Comparison of ENCODE assay signal across 9 cellular contexts in the genomic region with DNA sequence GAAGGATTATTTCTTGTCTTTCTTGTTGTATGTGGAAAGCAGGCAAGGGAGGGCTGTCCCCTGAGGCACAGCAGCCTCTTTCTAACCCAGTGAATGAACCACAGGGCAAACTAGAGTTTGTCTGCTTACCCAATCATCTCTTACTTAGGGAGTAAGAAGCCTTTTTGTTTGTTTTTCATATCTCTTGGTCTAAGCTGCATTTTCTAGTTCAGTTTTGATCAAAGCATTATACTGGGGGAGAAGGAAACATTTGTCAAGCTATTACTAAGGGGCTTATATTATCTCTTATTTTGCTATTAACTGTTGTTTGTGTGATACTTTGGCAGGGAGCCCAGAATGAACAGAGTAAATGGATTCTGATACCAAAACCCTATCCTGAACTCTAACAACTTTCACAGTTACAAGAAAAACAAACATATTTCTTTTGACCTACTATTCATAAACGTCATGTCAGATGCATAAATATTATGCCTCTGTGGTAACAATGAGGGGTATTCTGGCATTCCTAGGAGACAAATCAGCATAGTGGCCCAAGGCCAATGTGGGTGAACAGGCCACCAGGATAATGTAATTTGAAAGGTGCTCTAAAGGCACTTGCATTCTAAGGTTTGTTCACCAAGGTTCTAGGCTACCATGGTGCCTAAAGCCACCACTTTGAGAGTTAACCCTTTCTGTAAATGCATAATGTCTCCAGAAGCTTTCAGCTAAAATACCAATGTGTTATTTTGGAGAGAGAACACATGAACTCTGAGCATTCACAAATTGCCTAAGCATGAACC.
DNase-seq lines count a peak whose midpoint lies in the region; ATAC-seq and TF ChIP-seq lines count a peak whose summit lies in the region.
"Had no signal": no experiment of that assay in that cellular context is flagged by ENCODE, and none has a peak within 500 bp of the region (broad histone marks: within the 10 kb centered on the region; RNA-seq: fewer than 3 reads in every experiment).

No MANE protein-coding gene starts in this region.

- H3K27ac ChIP-seq in A673 (ENCODE audit: low read depth, low read length, poor library complexity, severe bottlenecking) (peak overlapping the region; percentile 10), breast epithelium (peak overlapping the region; percentile 81 to 86)
- H3K27ac ChIP-seq: HL-60 had no signal

- H3K9me3 ChIP-seq in A673 (ENCODE audit: low read depth, low read length, poor library complexity, severe bottlenecking) = no peaks in the 10 kb centered on the region
- no peaks in the 10 kb centered on the region for H3K9me3 ChIP-seq in breast epithelium

- H3K27me3 ChIP-seq in A673 (replicated peaks; ENCODE audit: insufficient read depth, low read depth, low read length, poor library complexity) (no peaks in the 10 kb centered on the region), breast epithelium (no peaks in the 10 kb centered on the region)

- CTCF ChIA-PET in A673 (lab: Charles Lee) = no interaction called here

- H3K4me3 ChIP-seq in A673 (ENCODE audit: low read depth, low read length, poor library complexity, severe bottlenecking) (no peak overlapping the region), breast epithelium (no peak overlapping the region)

- intact Hi-C loops in A673 (cut with micrococcal nuclease; ENCODE audit: unreplicated experiment) (no loop called here), breast epithelium (cut with DNase I; ENCODE audit: low total_unique reads) (no loop called here)

- H3K36me3 ChIP-seq in A673 (ENCODE audit: insufficient read depth, low read length, poor library complexity, severe bottlenecking) (no peaks in the 10 kb centered on the region), breast epithelium (no peaks in the 10 kb centered on the region)

- H3K4me1 ChIP-seq in A673 (ENCODE audit: insufficient read depth, low read length, poor library complexity, severe bottlenecking) (peaks cover 18% of the 10 kb centered on the region), breast epithelium (peaks cover 0 to 8% of the 10 kb centered on the region in 2 donors)

- TF ChIP-seq POLR2A in breast epithelium (IDR thresholded peaks at IDR 0.05) = no peak

- no peak for ATAC-seq in HG02970 (IDR thresholded peaks at IDR 0.05; ENCODE audit: low FRiP score, unreplicated experiment)

- TF ChIP-seq CTCF in A673 (conservative IDR thresholded peaks at IDR 0.05; ENCODE audit: low read depth, low read length) = no peak
- TF ChIP-seq CTCF in breast epithelium (IDR thresholded peaks at IDR 0.05) = no peak

- BruUV-seq in A673 (replicated peaks; lab: Mats Ljungman, UMichigan) = no TSS peak

- DNase-seq in A673 (ENCODE audit: low spot score) = peak; percentile 60
- DNase-seq in M059J (ENCODE audit: low read depth) = peak; percentile 98
- DNase-seq in breast epithelium (ENCODE audit: low spot score in 2 of 2) = peak; percentile 41 to 56
- DNase-seq in medulla oblongata (ENCODE audit: extremely low spot score) = peak; percentile 13
- DNase-seq in stimulated activated naive CD4-positive, alpha-beta T cell (lab: John Stamatoyannopoulos, UW) = no peak
- DNase-seq in stimulated activated CD8-positive, alpha-beta memory T cell treated with anti-CD3 and anti-CD28 coated beads, Interleukin-4, amount 100 ng/mL, for 48 hours = no peak
- no peak for DNase-seq in stimulated activated CD4-positive, alpha-beta T cell treated with anti-CD3 and anti-CD28 coated beads, Interleukin-4, amount 100 ng/mL, for 24 hours

- POLR2A ChIA-PET in A673 (lab: Charles Lee; ENCODE audit: low non-redundant PET) = no interaction called here

Comparison
In these comparisons a context has a peak if more than half of its experiments do, and no peak if none do; other contexts are left out.
1. DNase-seq: peak in A673 (single experiment), M059J (single experiment), breast epithelium (2 of 2) and medulla oblongata (single experiment); none in stimulated activated naive CD4-positive, alpha-beta T cell (0 of 6), stimulated activated CD8-positive, alpha-beta memory T cell treated with anti-CD3 and anti-CD28 coated beads, Interleukin-4, amount 100 ng/mL, for 48 hours (single experiment) and stimulated activated CD4-positive, alpha-beta T cell treated with anti-CD3 and anti-CD28 coated beads, Interleukin-4, amount 100 ng/mL, for 24 hours (single experiment).